24 cellular contexts compared by ENCODE assay signal in genomic region chr6:76840025-76840745, GRCh38.
A peak's percentile ranks its signal among the peaks of the same experiment; 100 is the strongest.
DNase-seq lines count a peak whose midpoint lies in the region; ATAC-seq, FAIRE-seq and TF ChIP-seq lines count a peak whose summit lies in the region.
"Had no signal": no experiment of that assay in that cellular context is flagged by ENCODE, and none has a peak within 500 bp of the region (broad histone marks: within the 10 kb centered on the region; RNA-seq: fewer than 3 reads in every experiment).

No MANE protein-coding gene starts in this region.

- no peak for TF ChIP-seq POLR2A in GM12878 (IDR thresholded peaks at IDR 0.05; ENCODE audit: low read depth, low read length)

- POLR2A ChIA-PET in GM12878 (lab: Charles Lee): no interaction called here

- no peak overlapping the region for H3K4me3 ChIP-seq in GM12878
- H3K4me3 ChIP-seq in pancreas: no peak overlapping the region
- H3K4me3 ChIP-seq: A549; BLaER1 treated with 17β-estradiol and CSF1 and Interleukin-3, amounts not matched to agents 10 nM and 100 nM; GM23338 had no signal

- H3K27ac Mint-ChIP-seq in activated T-cell treated with anti-CD3 and anti-CD28 coated beads, Interleukin-2, amount 50 U/mL, for 72 hours: no peak overlapping the region
- no peak overlapping the region for H3K27ac Mint-ChIP-seq in immature natural killer cell
- H3K27ac Mint-ChIP-seq: CD14-positive monocyte; CD4-positive, alpha-beta T cell; GM23338; H9 had no signal

- no TSS peak for BruUV-seq in GM12878 (replicated peaks; lab: Mats Ljungman, UMichigan)

- no peaks in the 10 kb centered on the region for H4K20me1 ChIP-seq in GM12878 (ENCODE audit: control insufficient read depth, insufficient read depth)
- H4K20me1 ChIP-seq: BLaER1 treated with 17β-estradiol and CSF1 and Interleukin-3, amounts not matched to agents 10 nM and 100 nM had no signal

- RAD21 ChIA-PET in GM12878 (lab: Charles Lee; ENCODE audit: unreplicated experiment): interaction anchor here (1.0 kb wide), 1 partner anchor 22 kb away, joined by 3 read pairs; no protein-coding TSS in a partner anchor

- H3K27ac ChIP-seq in GM12878 (ENCODE audit: control insufficient read depth, insufficient read depth): no peak overlapping the region
- peak overlapping the region in 1 of 4 donors; percentile 38 for H3K27ac ChIP-seq in pancreas
- H3K27ac ChIP-seq: A549; BLaER1 treated with 17β-estradiol and CSF1 and Interleukin-3, amounts not matched to agents 10 nM and 100 nM had no signal

- no peaks in the 10 kb centered on the region for H3K36me3 ChIP-seq in GM12878 (ENCODE audit: control insufficient read depth in 2 of 2, insufficient read depth in 2 of 2, low read length in 1 of 2)
- H3K36me3 ChIP-seq in pancreas: no peaks in the 10 kb centered on the region
- H3K36me3 ChIP-seq: BE2C; BLaER1 treated with 17β-estradiol and CSF1 and Interleukin-3, amounts not matched to agents 10 nM and 100 nM had no signal

- H3K4me1 Mint-ChIP-seq in activated T-cell treated with anti-CD3 and anti-CD28 coated beads, Interleukin-2, amount 50 U/mL, for 72 hours (ENCODE audit: low read depth): no peaks in the 10 kb centered on the region
- H3K4me1 Mint-ChIP-seq in immature natural killer cell: no peaks in the 10 kb centered on the region
- H3K4me1 Mint-ChIP-seq: CD14-positive monocyte had no signal

- CTCF ChIA-PET in GM12878 (lab: Yijun Ruan, JAX): interaction anchor here (1.3 kb wide), 1 partner anchor 21 kb away, joined by 3 read pairs; no protein-coding TSS in a partner anchor

- H3K27me3 Mint-ChIP-seq in activated T-cell treated with anti-CD3 and anti-CD28 coated beads, Interleukin-2, amount 50 U/mL, for 72 hours (ENCODE audit: low read depth): no peaks in the 10 kb centered on the region
- no peaks in the 10 kb centered on the region for H3K27me3 Mint-ChIP-seq in immature natural killer cell (ENCODE audit: low read depth in 3 of 3)
- H3K27me3 Mint-ChIP-seq: CD4-positive, alpha-beta T cell had no signal

- peaks cover 9 to 15% of the 10 kb centered on the region in 2 donors for H3K9me3 Mint-ChIP-seq in activated T-cell treated with anti-CD3 and anti-CD28 coated beads, Interleukin-2, amount 50 U/mL, for 72 hours
- H3K9me3 Mint-ChIP-seq in immature natural killer cell: peaks cover 9 to 52% (median 23%) of the 10 kb centered on the region in 6 donors

- H3K79me2 ChIP-seq in GM12878 (ENCODE audit: control insufficient read depth, insufficient read depth, low read length): no peaks in the 10 kb centered on the region

- no peaks in the 10 kb centered on the region for H3K4me1 ChIP-seq in GM12878 (ENCODE audit: control insufficient read depth, insufficient read depth, low read length)
- peaks cover 0 to 12% (median 10%) of the 10 kb centered on the region in 3 donors for H3K4me1 ChIP-seq in pancreas
- H3K4me1 ChIP-seq: A549; BE2C; BLaER1 treated with 17β-estradiol and CSF1 and Interleukin-3, amounts not matched to agents 10 nM and 100 nM had no signal

- FAIRE-seq in GM12878 (lab: Jason Lieb, UNC) (no peak), pancreas (lab: Jason Lieb, UNC) (no peak)
- FAIRE-seq: A549, GM19239 had no signal

- no peak overlapping the region for H3K4me2 ChIP-seq in GM12878 (ENCODE audit: control insufficient read depth, insufficient read depth)
- H3K4me2 ChIP-seq: A549; BLaER1 treated with 17β-estradiol and CSF1 and Interleukin-3, amounts not matched to agents 10 nM and 100 nM; GM23338 had no signal

- TF ChIP-seq RAD21 in GM12878 (IDR thresholded peaks at IDR 0.05; ENCODE audit: insufficient read depth, low read depth, low read length): no peak

- no peak overlapping the region for H3K4me3 Mint-ChIP-seq in activated T-cell treated with anti-CD3 and anti-CD28 coated beads, Interleukin-2, amount 50 U/mL, for 72 hours
- no peak overlapping the region for H3K4me3 Mint-ChIP-seq in immature natural killer cell
- H3K4me3 Mint-ChIP-seq: CD14-positive monocyte; CD4-positive, alpha-beta T cell; GM23338; H9 had no signal

- intact Hi-C loops in GM12878 (cut with micrococcal nuclease; ENCODE audit: unreplicated experiment): no loop called here
- intact Hi-C loops in pancreas (cut with DNase I): no loop called here
- intact Hi-C loops in Right ventricle myocardium inferior (cut with DNase I): no loop called here

- in situ Hi-C loops in GM12878 (cut with MboI): no loop called here

- no peaks in the 10 kb centered on the region for H3K27me3 ChIP-seq in GM12878 (replicated peaks in 1 of 2; ENCODE audit: control insufficient read depth in 2 of 2, insufficient read depth in 2 of 2, low read length in 1 of 2)
- H3K27me3 ChIP-seq in pancreas: no peaks in the 10 kb centered on the region
- H3K27me3 ChIP-seq: BE2C; BLaER1 treated with 17β-estradiol and CSF1 and Interleukin-3, amounts not matched to agents 10 nM and 100 nM had no signal

- no peak overlapping the region for H3K9ac ChIP-seq in GM12878 (ENCODE audit: control insufficient read depth, insufficient read depth, low read length)
- H3K9ac ChIP-seq: BLaER1 treated with 17β-estradiol and CSF1 and Interleukin-3, amounts not matched to agents 10 nM and 100 nM had no signal

- SMC1A ChIA-PET in GM12878 (lab: Charles Lee; ENCODE audit: uncharacterized antibody, unreplicated experiment): interaction anchor here (0.6 to 1.2 kb wide), 3 partner anchors 17 to 152 kb away, joined by 3 read pairs; no protein-coding TSS in a partner anchor

- no peak for TF ChIP-seq EP300 in GM12878 (IDR thresholded peaks at IDR 0.05; ENCODE audit: borderline replicate concordance in 1 of 2, control insufficient read depth in 1 of 2, low read depth in 2 of 2, low read length in 2 of 2)

- no peak for TF ChIP-seq CTCF in GM12878 (IDR thresholded peaks at IDR 0.05 in 2 of 3, conservative IDR thresholded peaks at IDR 0.05 in 1 of 3; ENCODE audit: control insufficient read depth in 2 of 3, extremely low read depth in 1 of 3, insufficient read depth in 1 of 3, low read depth in 3 of 3, low read length in 3 of 3)
- no peak for TF ChIP-seq CTCF in pancreas (IDR thresholded peaks at IDR 0.05)

- H2AFZ ChIP-seq in GM12878 (ENCODE audit: control insufficient read depth, low read depth, low read length): no peak overlapping the region
- H2AFZ ChIP-seq: GM23338 had no signal

- DNase-seq in GM12878 (ENCODE audit: low read depth, low spot score) (no peak), pancreas (no peak), NOMO-1 treated with DMSO at 0.1 percent for 48 hours (lab: John Stamatoyannopoulos, UW; ENCODE audit: unreplicated experiment) (no peak), Right ventricle myocardium inferior (ENCODE audit: missing footprints) (no peak), immature natural killer cell (no peak)
- DNase-seq in activated T-cell treated with anti-CD3 and anti-CD28 coated beads, Interleukin-2, amount 50 U/mL, for 72 hours: no peak
- DNase-seq: 8988T; ACHN; AML-193; BE2C; Calu3; CD4-positive, alpha-beta T cell; COR-L47; DMS53; DMS79 treated with DMSO at 0.1 percent for 48 hours; H9 had no signal

- peak; percentile 59 for ATAC-seq in GM18520 (IDR thresholded peaks at IDR 0.05; ENCODE audit: unreplicated experiment)
- ATAC-seq in HG03175 (IDR thresholded peaks at IDR 0.05; ENCODE audit: unreplicated experiment): peak; percentile 61
- peak; percentile 82 for ATAC-seq in GM12878
- peak in 3 of 4 donors; percentile 44 to 63 (median 54) for ATAC-seq in pancreas
- no peak for ATAC-seq in activated T-cell treated with anti-CD3 and anti-CD28 coated beads, Interleukin-2, amount 50 U/mL, for 72 hours (replicated peaks in 1 of 2)
- no peak for ATAC-seq in Right ventricle myocardium inferior
- ATAC-seq: A549, GM23338, HCT116 had no signal

- no peaks in the 10 kb centered on the region for H3K36me3 Mint-ChIP-seq in activated T-cell treated with anti-CD3 and anti-CD28 coated beads, Interleukin-2, amount 50 U/mL, for 72 hours (ENCODE audit: insufficient read depth in 2 of 2)
- no peaks in the 10 kb centered on the region for H3K36me3 Mint-ChIP-seq in immature natural killer cell
- H3K36me3 Mint-ChIP-seq: CD14-positive monocyte had no signal

- 7% methylated on average over 3 of the region's 3 CpGs for WGBS in GM12878 (ENCODE audit: insufficient coverage, insufficient replicate concordance, low lambda C conversion rate, missing lambda C conversion rate)
- WGBS in pancreas, 2 donors: 33 to 39% methylated on average over 3 of the region's 3 CpGs

- H3K9me3 ChIP-seq in GM12878 (replicated peaks; ENCODE audit: control insufficient read depth, insufficient read depth, low read length) (no peaks in the 10 kb centered on the region), pancreas (no peaks in the 10 kb centered on the region)
- H3K9me3 ChIP-seq: A549, BE2C had no signal

TF ChIP-seq in GM12878, 131 proteins besides CTCF, POLR2A, EP300 and RAD21:
- TF ChIP-seq ZNF24 (IDR thresholded peaks at IDR 0.05): no peak
- TF ChIP-seq JUNB (IDR thresholded peaks at IDR 0.05): 0 out of 2 replicates have a peak, but pooled peaks have one; percentile 15
- TF ChIP-seq MTA2 (IDR thresholded peaks at IDR 0.05; ENCODE audit: low read depth): peak; percentile 62

Comparison
In these comparisons a context has a peak if more than half of its experiments do, and no peak if none do; other contexts are left out.
1. ATAC-seq: peak in GM18520 (single experiment), HG03175 (single experiment), GM12878 (single experiment) and pancreas (3 of 4); none in activated T-cell treated with anti-CD3 and anti-CD28 coated beads, Interleukin-2, amount 50 U/mL, for 72 hours (0 of 2) and Right ventricle myocardium inferior (single experiment).